1 cellular context compared by ENCODE assay signal in genomic region chr10:21524526-21525366, GRCh38.
TF ChIP-seq lines count a peak whose summit lies in the region.

No MANE protein-coding gene starts in this region.

TF ChIP-seq in WTC11, 78 proteins besides CTCF, POLR2A, EP300 and RAD21 (continued from another document):
- 0 out of 2 replicates have a peak, but pooled peaks have one; percentile 31 for TF ChIP-seq ZMAT4 (CRISPR knock-in tag; IDR thresholded peaks at IDR 0.05)
- TF ChIP-seq FOXP4 (CRISPR knock-in tag; IDR thresholded peaks at IDR 0.05), result no peak
- TF ChIP-seq ZNF317 (CRISPR knock-in tag; IDR thresholded peaks at IDR 0.05; ENCODE audit: borderline replicate concordance, low read depth), result no peak
- TF ChIP-seq IRF1 (CRISPR knock-in tag; IDR thresholded peaks at IDR 0.05), result no peak
- TF ChIP-seq CREM (CRISPR knock-in tag; IDR thresholded peaks at IDR 0.05), result no peak
- no peak for TF ChIP-seq MAX (CRISPR knock-in tag; IDR thresholded peaks at IDR 0.05)
